8 cellular contexts compared by ENCODE assay signal in the genomic region with DNA sequence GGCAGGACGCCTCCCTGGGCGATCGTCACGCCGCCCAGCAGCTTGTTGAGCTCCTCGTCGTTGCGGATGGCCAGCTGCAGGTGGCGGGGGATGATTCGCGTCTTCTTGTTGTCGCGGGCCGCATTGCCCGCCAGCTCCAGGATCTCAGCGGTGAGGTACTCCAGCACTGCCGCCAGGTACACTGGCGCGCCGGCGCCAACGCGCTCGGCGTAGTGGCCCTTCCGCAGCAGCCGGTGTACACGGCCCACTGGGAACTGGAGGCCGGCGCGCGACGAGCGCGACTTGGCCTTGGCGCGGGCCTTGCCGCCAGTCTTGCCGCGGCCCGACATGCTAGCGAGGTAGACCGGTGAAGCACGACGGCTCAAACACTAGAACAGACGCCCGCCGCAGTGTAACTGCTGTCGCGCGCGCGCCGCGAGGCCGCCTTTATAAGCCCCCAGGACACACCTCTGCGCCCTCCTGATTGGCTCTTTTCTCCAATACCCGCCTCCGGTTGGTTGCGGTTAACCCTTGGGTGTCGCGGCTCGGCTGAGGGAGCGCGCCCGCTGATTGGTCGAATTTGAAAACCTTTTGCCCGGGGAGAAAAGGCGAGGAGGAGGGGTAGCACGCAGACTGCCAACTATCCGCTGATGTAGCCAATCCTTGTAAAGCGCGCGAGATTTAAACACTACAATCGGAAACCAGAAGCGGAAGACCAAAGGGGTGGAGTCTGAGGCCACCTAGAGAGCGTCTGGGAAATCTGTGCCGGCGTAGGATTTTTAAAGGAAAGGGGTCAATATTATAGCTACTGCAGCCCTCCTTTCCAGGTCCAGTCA. TPM values are rescaled to one million over a fixed set of nuclear protein-coding genes. Genes with fewer than 3 reads are reported as not detected.
DNase-seq lines count a peak whose midpoint lies in the region; ATAC-seq and TF ChIP-seq lines count a peak whose summit lies in the region.

No MANE protein-coding gene starts in this region.

- no peak overlapping the region for H2BK20ac ChIP-seq in IMR-90 (ENCODE audit: low read depth, low read length)

- TF ChIP-seq POLR2A in IMR-90 (IDR thresholded peaks at IDR 0.05; ENCODE audit: low read depth, low read length): peak; percentile 100

- H4K8ac ChIP-seq in IMR-90 (ENCODE audit: low read depth in 2 of 2, low read length in 2 of 2): peak overlapping the region; percentile 29 to 77; a peak in 1 of 4 replicates

- WGBS in IMR-90 (ENCODE audit: extremely low coverage in 2 of 2, insufficient read length in 1 of 2), 2 experiments: 0% methylated on average over 42 of the region's 79 CpGs; no CpG with 5 or more reads in 1 of the 2 experiments

- H3K9me3 ChIP-seq in IMR-90 (ENCODE audit: control insufficient read depth, insufficient read depth, low read length): no peaks in the 10 kb centered on the region
- H3K9me3 ChIP-seq in OCI-LY3 (ENCODE audit: insufficient read depth, low read length): no peaks in the 10 kb centered on the region

- peak overlapping the region; percentile 90 for H2AK9ac ChIP-seq in IMR-90 (replicated peaks; ENCODE audit: low read depth, low read length, poor library complexity)

- TF ChIP-seq CTCF in IMR-90 (conservative IDR thresholded peaks at IDR 0.05; ENCODE audit: low read depth, low read length) (no peak), OCI-LY3 (IDR thresholded peaks at IDR 0.05; ENCODE audit: low read depth, low read length) (peak; percentile 19)

- ATAC-seq in GM21529 (IDR thresholded peaks at IDR 0.05; ENCODE audit: unreplicated experiment) (peak; percentile 84), IMR-90 (ENCODE audit: low read depth) (peak; percentile 90)

- H4K5ac ChIP-seq in IMR-90 (ENCODE audit: low read depth, low read length): no peak overlapping the region

- H3K4ac ChIP-seq in IMR-90 (ENCODE audit: low read depth, low read length): peak overlapping the region; percentile 71

- dilution Hi-C loops in IMR-90 (cut with HindIII; ENCODE audit: low sequenced_read_pairs, unreplicated experiment): no loop called here

- no peak overlapping the region for H2BK15ac ChIP-seq in IMR-90 (ENCODE audit: low read depth, low read length)

- in situ Hi-C loops in IMR-90 (cut with MboI; ENCODE audit: low sequenced_read_pairs): no loop called here

- H2AFZ ChIP-seq in IMR-90 (replicated peaks; ENCODE audit: low read length, poor library complexity): peak overlapping the region; percentile 80
- H2AFZ ChIP-seq in OCI-LY3 (ENCODE audit: low read depth, low read length): no peak overlapping the region

- H3K27me3 ChIP-seq in IMR-90 (ENCODE audit: control insufficient read depth, insufficient read depth, low read length): no peaks in the 10 kb centered on the region
- no peaks in the 10 kb centered on the region for H3K27me3 ChIP-seq in OCI-LY3 (ENCODE audit: low read depth, low read length)

- no peak for TF ChIP-seq RAD21 in IMR-90 (IDR thresholded peaks at IDR 0.05; ENCODE audit: low read length)

- H4K91ac ChIP-seq in IMR-90 (ENCODE audit: insufficient read depth, low read depth, low read length): 0 out of 2 replicates have a peak overlapping the region, but pooled peaks have one; percentile 20

- H3K56ac ChIP-seq in IMR-90 (ENCODE audit: extremely low read depth, insufficient read depth, low read length): no peak overlapping the region; the same call in 1 of the 2 replicates

- H3K4me1 ChIP-seq in IMR-90 (ENCODE audit: control insufficient read depth, insufficient read depth, low read length): peaks cover 15% of the 10 kb centered on the region
- H3K4me1 ChIP-seq in OCI-LY3 (ENCODE audit: low read length): peaks cover 35% of the 10 kb centered on the region

- H2AK5ac ChIP-seq in IMR-90 (ENCODE audit: low read depth, low read length): no peak overlapping the region; the same call in 1 of the 2 replicates

- peak overlapping the region; percentile 44; the same call in 1 of the 2 replicates for H3K27ac ChIP-seq in IMR-90 (ENCODE audit: insufficient read depth, low read length)
- peak overlapping the region; percentile 73 for H3K27ac ChIP-seq in OCI-LY3 (ENCODE audit: low read length)

- CTCF ChIA-PET in IMR-90 (lab: Yijun Ruan, JAX): interaction anchor here (0.8 to 1.0 kb wide), 2 partner anchors 241 to 243 kb away, joined by 3 to 5 read pairs; no protein-coding TSS in a partner anchor

- H2BK5ac ChIP-seq in IMR-90 (ENCODE audit: low read depth, low read length, poor library complexity, severe bottlenecking): peak overlapping the region; percentile 30

- H3K23ac ChIP-seq in IMR-90 (ENCODE audit: low read depth, low read length): peak overlapping the region; percentile 69; the same call in 1 of the 2 replicates

- H3K79me1 ChIP-seq in IMR-90 (ENCODE audit: low read depth in 1 of 2, low read length in 2 of 2): peaks cover 10 to 55% of the 10 kb centered on the region in 2 experiments

- H3K4me2 ChIP-seq in IMR-90 (ENCODE audit: low read depth, low read length) (peak overlapping the region; percentile 66), OCI-LY3 (ENCODE audit: low read length) (peak overlapping the region; percentile 96)

- H4K20me1 ChIP-seq in IMR-90 (ENCODE audit: insufficient read depth, low read length): peaks cover 25% of the 10 kb centered on the region
- H4K20me1 ChIP-seq in OCI-LY3 (ENCODE audit: insufficient read depth, low read length): peaks cover 26% of the 10 kb centered on the region

- peak overlapping the region; percentile 38; the same call in 1 of the 2 replicates for H3K14ac ChIP-seq in IMR-90 (replicated peaks; ENCODE audit: low read depth, low read length)

- POLR2A ChIA-PET in IMR-90 (lab: Charles Lee; ENCODE audit: unreplicated experiment): interaction anchor here (0.6 to 1.1 kb wide), 3 partner anchors 10 to 56 kb away, joined by 3 to 5 read pairs (median 3); partner anchors contain the start of gene HMBS

- TSS peak; percentile 59 for BruUV-seq in IMR-90 (replicated peaks; lab: Mats Ljungman, UMichigan)

- H3K9ac ChIP-seq in IMR-90 (ENCODE audit: low read depth, low read length) (peak overlapping the region; percentile 89; the same call in 1 of the 2 replicates), OCI-LY3 (ENCODE audit: low read length) (peak overlapping the region; percentile 92)

- intact Hi-C loops in IMR-90 (cut with micrococcal nuclease): loop anchor here (1.0 kb wide), 1 partner anchor 243 kb away; no protein-coding TSS in a partner anchor

- H3K4me3 ChIP-seq in IMR-90 (ENCODE audit: insufficient read depth, low read depth, low read length): peak overlapping the region; percentile 57
- H3K4me3 ChIP-seq in OCI-LY3 (ENCODE audit: low read length): peak overlapping the region; percentile 97

- no peak overlapping the region for H2BK120ac ChIP-seq in IMR-90 (ENCODE audit: low read depth, low read length)

- peaks cover 10% of the 10 kb centered on the region; the same call in 1 of the 2 replicates for H3K9me1 ChIP-seq in IMR-90 (ENCODE audit: insufficient read depth, low read length)

- peaks cover 41% of the 10 kb centered on the region for H3K79me2 ChIP-seq in OCI-LY3 (ENCODE audit: low read length)

- no peak overlapping the region for H3K18ac ChIP-seq in IMR-90 (ENCODE audit: low read depth, low read length)

- DNase-seq in DMS114 treated with DMSO at 0.1 percent for 48 hours (lab: John Stamatoyannopoulos, UW; ENCODE audit: unreplicated experiment) (peak; percentile 80), IMR-90 (peak; percentile 99), activated T-cell treated with anti-CD3 and anti-CD28 coated beads for 24 hours (ENCODE audit: low read depth) (peak; percentile 99), epidermal melanocyte (ENCODE audit: insufficient read length, low spot score) (peak; percentile 98), midbrain (lab: John Stamatoyannopoulos, UW) (peak; percentile 100)
- peak; percentile 99 for DNase-seq in stimulated activated CD8-positive, alpha-beta memory T cell treated with anti-CD3 and anti-CD28 coated beads, Interleukin-15, amount 100 ng/mL, for 48 hours (ENCODE audit: low read depth in 2 of 2)

- H3K36me3 ChIP-seq in IMR-90 (ENCODE audit: control insufficient read depth, insufficient read depth, low read length) (peaks cover 27% of the 10 kb centered on the region), OCI-LY3 (replicated peaks; ENCODE audit: low read depth, low read length) (peaks cover 58% of the 10 kb centered on the region)

TF ChIP-seq in IMR-90, 13 proteins besides CTCF, POLR2A, EP300 and RAD21 (continues in another document):
- TF ChIP-seq BHLHE40 (IDR thresholded peaks at IDR 0.05; ENCODE audit: low read depth, low read length) (no peak), MAZ (IDR thresholded peaks at IDR 0.05; ENCODE audit: borderline replicate concordance, low read depth, low read length) (0 out of 2 replicates have a peak, but pooled peaks have one; percentile 37), MXI1 (IDR thresholded peaks at IDR 0.05; ENCODE audit: borderline replicate concordance, low read depth, low read length) (peak; percentile 59; the same call in 1 of the 2 replicates), NFE2L2 (IDR thresholded peaks at IDR 0.05; ENCODE audit: low read depth, low read length) (no peak), CHD1 (IDR thresholded peaks at IDR 0.05; ENCODE audit: low read depth, low read length) (0 out of 2 replicates have a peak, but pooled peaks have one; percentile 37), MAFK (IDR thresholded peaks at IDR 0.05; ENCODE audit: low read depth, low read length) (peak; percentile 9; the same call in 1 of the 2 replicates)

RNA-seq across cellular contexts. Expression of gene DPAGT1, which starts 6.4 kb away (rescaled TPM):
- 13.6 and 15.2 TPM in 2 replicates for total RNA-seq in IMR-90 (2012; rRNA removed)
- polyA plus RNA-seq in IMR-90 (2012; rRNA removed): 51.2 and 53.4 TPM in 2 replicates
- 20.2 and 25.9 TPM in 2 replicates for polyA plus RNA-seq in IMR-90 (2012; cell fraction: cytosol; rRNA removed)
- 105 and 155 TPM in 2 replicates for polyA plus RNA-seq in IMR-90 (2012; cell fraction: nucleus; rRNA removed; ENCODE audit: low replicate concordance)

RNA-seq across cellular contexts. Expression of gene HMBS, which starts 10.6 kb away (rescaled TPM):
- 13.9 and 17.9 TPM in 2 replicates for total RNA-seq in IMR-90 (2012; rRNA removed)
- polyA plus RNA-seq in IMR-90 (2012; rRNA removed): 55.3 and 59.5 TPM in 2 replicates
- polyA plus RNA-seq in IMR-90 (2012; cell fraction: cytosol; rRNA removed): 48.3 and 54.5 TPM in 2 replicates
- polyA plus RNA-seq in IMR-90 (2012; cell fraction: nucleus; rRNA removed; ENCODE audit: low replicate concordance): 58.5 and 77.5 TPM in 2 replicates

RNA-seq across cellular contexts. Expression of gene C2CD2L, which starts 11.9 kb away (rescaled TPM):
- total RNA-seq in IMR-90 (2012; rRNA removed): 2.2 TPM in 2 replicates
- 8.7 and 9.5 TPM in 2 replicates for polyA plus RNA-seq in IMR-90 (2012; rRNA removed)
- polyA plus RNA-seq in IMR-90 (2012; cell fraction: cytosol; rRNA removed): 3.7 and 6.9 TPM in 2 replicates
- polyA plus RNA-seq in IMR-90 (2012; cell fraction: nucleus; rRNA removed; ENCODE audit: low replicate concordance): 14.8 and 29.4 TPM in 2 replicates

RNA-seq across cellular contexts. Expression of gene HINFP, which starts 26.1 kb away (rescaled TPM):
- total RNA-seq in IMR-90 (2012; rRNA removed): 8.1 and 9.1 TPM in 2 replicates
- 12.8 and 15.3 TPM in 2 replicates for polyA plus RNA-seq in IMR-90 (2012; rRNA removed)
- polyA plus RNA-seq in IMR-90 (2012; cell fraction: cytosol; rRNA removed): 6.9 and 8.2 TPM in 2 replicates
- polyA plus RNA-seq in IMR-90 (2012; cell fraction: nucleus; rRNA removed; ENCODE audit: low replicate concordance): 64.4 and 75.1 TPM in 2 replicates

RNA-seq across cellular contexts. Expression of gene VPS11, which starts 27.7 kb away (rescaled TPM):
- total RNA-seq in IMR-90 (2012; rRNA removed): 22.2 and 30.5 TPM in 2 replicates
- 19.7 and 20.7 TPM in 2 replicates for polyA plus RNA-seq in IMR-90 (2012; rRNA removed)
- 5.4 and 10.1 TPM in 2 replicates for polyA plus RNA-seq in IMR-90 (2012; cell fraction: cytosol; rRNA removed)
- polyA plus RNA-seq in IMR-90 (2012; cell fraction: nucleus; rRNA removed; ENCODE audit: low replicate concordance): 39.5 and 40.0 TPM in 2 replicates

Comparison
In these comparisons a context has a peak if more than half of its experiments do, and no peak if none do; other contexts are left out.
1. Peak in every context shown above with its lines: DNase-seq, ATAC-seq, H3K4me3 ChIP-seq and H3K27ac ChIP-seq.